ENCODE assay signal across 1 cellular context in the genomic region with DNA sequence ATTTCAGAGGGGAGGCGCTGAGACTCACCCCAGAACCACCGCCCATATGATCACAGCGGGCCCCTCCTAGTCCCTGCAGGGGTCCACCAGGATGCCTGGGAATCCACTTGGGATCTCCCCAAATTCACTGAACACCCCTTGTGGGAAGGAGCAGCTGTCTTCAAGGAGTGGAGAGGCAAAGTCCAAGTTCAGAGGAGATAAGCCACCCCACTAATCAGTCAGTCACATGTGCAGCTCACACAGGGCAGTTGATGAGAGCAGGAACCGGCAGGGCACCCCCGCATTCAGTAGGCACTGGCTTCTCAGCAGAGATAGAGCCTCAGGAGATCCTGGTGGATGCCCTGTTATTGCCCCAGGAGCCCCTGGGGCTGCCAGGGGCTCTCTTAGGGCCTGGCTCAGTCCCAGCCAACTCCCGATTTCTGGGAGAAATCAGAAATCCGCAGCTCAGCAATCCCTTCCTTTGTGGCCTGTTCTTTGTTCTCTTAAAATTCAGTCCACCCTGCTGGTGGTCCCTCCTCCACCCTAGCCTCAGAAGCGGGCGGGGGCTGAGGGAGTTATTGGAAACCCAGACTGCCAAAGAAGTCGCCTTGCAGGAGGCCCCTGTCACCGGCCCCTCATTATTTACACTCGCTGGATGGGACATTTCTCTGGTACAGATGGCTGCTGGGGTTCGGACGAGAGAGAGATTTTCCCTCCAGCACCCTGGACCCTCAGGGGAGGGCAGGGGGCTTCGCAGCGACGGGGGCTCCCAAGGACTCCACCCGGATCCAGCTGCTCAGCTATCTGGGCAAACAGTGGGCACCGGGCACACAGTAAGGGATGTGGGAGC.
TF ChIP-seq lines count a peak whose summit lies in the region.

No MANE protein-coding gene starts in this region.

TF ChIP-seq in HCT116, 20 proteins besides CTCF, POLR2A, EP300 and RAD21 (continued from another document):
- TF ChIP-seq YY1 (IDR thresholded peaks at IDR 0.05; ENCODE audit: extremely low read depth, insufficient replicate concordance, low read depth, low read length) (no peak), TCF7L2 (IDR thresholded peaks at IDR 0.05; ENCODE audit: borderline replicate concordance, extremely low read depth, insufficient read depth, insufficient read length) (no peak), ZFX (IDR thresholded peaks at IDR 0.05) (no peak), POLR2AphosphoS5 (IDR thresholded peaks at IDR 0.05; ENCODE audit: low read depth, low read length) (no peak), JUND (IDR thresholded peaks at IDR 0.05) (no peak), SRF (IDR thresholded peaks at IDR 0.05; ENCODE audit: low read depth) (no peak), FOSL1 (IDR thresholded peaks at IDR 0.05; ENCODE audit: low read depth) (no peak)
